ENCODE assay signal across 13 cellular contexts in the genomic region with DNA sequence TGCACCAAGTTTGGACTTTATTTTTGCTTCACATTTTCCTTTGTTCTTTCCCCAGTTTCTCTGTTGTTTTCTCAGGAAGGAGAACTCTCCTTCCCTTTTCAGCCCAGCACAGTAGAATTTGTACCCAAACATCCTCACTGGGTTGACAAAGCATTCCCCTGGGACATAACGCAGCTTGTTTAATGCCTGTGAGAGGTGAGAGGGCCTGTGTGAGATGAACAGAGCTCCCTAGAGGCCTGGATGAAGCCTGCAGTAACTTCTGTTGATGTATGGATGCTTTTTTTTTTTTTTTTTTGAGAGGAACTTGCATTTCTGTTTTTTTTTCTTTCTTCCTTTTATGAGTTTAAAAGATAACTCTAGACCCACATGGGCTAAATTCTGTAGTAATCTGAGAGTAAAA.
DNase-seq lines count a peak whose midpoint lies in the region; ATAC-seq and TF ChIP-seq lines count a peak whose summit lies in the region.
"Had no signal": no experiment of that assay in that cellular context is flagged by ENCODE, and none has a peak within 500 bp of the region (broad histone marks: within the 10 kb centered on the region; RNA-seq: fewer than 3 reads in every experiment).

No MANE protein-coding gene starts in this region.

- H3K27me3 Mint-ChIP-seq in stimulated activated naive B cell treated with anti-CD40 and anti-IgM and Interleukin-4, amounts not matched to agents 10 μg/mL and 1 μg/mL and 100 μg/mL, for 72 hours, result peaks cover 4 to 7% of the 10 kb centered on the region in 2 donors

- H3K9ac ChIP-seq in NT2/D1 (ENCODE audit: insufficient read length, low read depth), result no peak overlapping the region

- peaks cover 2 to 5% of the 10 kb centered on the region in 2 donors for H3K4me1 Mint-ChIP-seq in stimulated activated naive B cell treated with anti-CD40 and anti-IgM and Interleukin-4, amounts not matched to agents 10 μg/mL and 1 μg/mL and 100 μg/mL, for 72 hours
- H3K4me1 Mint-ChIP-seq: T-helper 17 cell had no signal

- ATAC-seq in stimulated activated naive B cell treated with anti-CD40 and anti-IgM and Interleukin-4, amounts not matched to agents 10 μg/mL and 1 μg/mL and 100 μg/mL, for 72 hours (replicated peaks), result peak; percentile 42 to 56
- ATAC-seq: natural killer cell treated with Interleukin-12 subunit alpha and Interleukin-12 subunit beta and Interleukin-15 and Interleukin-18, amount 100 ng/mL, for 72 hours; T-helper 17 cell had no signal

- H3K4me3 Mint-ChIP-seq in stimulated activated naive B cell treated with anti-CD40 and anti-IgM and Interleukin-4, amounts not matched to agents 10 μg/mL and 1 μg/mL and 100 μg/mL, for 72 hours, result no peak overlapping the region
- H3K4me3 Mint-ChIP-seq: natural killer cell treated with Interleukin-12 subunit alpha and Interleukin-12 subunit beta and Interleukin-15 and Interleukin-18, amount 100 ng/mL, for 72 hours; T-helper 17 cell had no signal

- no peak for TF ChIP-seq CTCF in fibroblast of the aortic adventitia (IDR thresholded peaks at IDR 0.05; ENCODE audit: insufficient read depth, low read length)

- H3K9me3 Mint-ChIP-seq in stimulated activated naive B cell treated with anti-CD40 and anti-IgM and Interleukin-4, amounts not matched to agents 10 μg/mL and 1 μg/mL and 100 μg/mL, for 72 hours, result no peaks in the 10 kb centered on the region
- H3K9me3 Mint-ChIP-seq: natural killer cell treated with Interleukin-12 subunit alpha and Interleukin-12 subunit beta and Interleukin-15 and Interleukin-18, amount 100 ng/mL, for 72 hours had no signal

- no peaks in the 10 kb centered on the region for H3K36me3 ChIP-seq in NT2/D1 (ENCODE audit: insufficient read depth, insufficient read length, low read length)
- H3K36me3 ChIP-seq: HAP-1 had no signal

- DNase-seq in NCI-H2081 (lab: John Stamatoyannopoulos, UW), result peak; percentile 41 to 61
- no peak for DNase-seq in NCI-H2081 treated with DMSO at 0.1 percent for 48 hours (lab: John Stamatoyannopoulos, UW)
- peak; percentile 35 for DNase-seq in NT2/D1 (ENCODE audit: low read depth, low spot score)
- peak; percentile 21 for DNase-seq in fibroblast of the aortic adventitia (ENCODE audit: low read depth)
- DNase-seq in stimulated activated naive B cell treated with anti-CD40 and anti-IgM and Interleukin-4, amounts not matched to agents 10 μg/mL and 1 μg/mL and 100 μg/mL, for 72 hours, result no peak
- DNase-seq in mesenteric fat pad (ENCODE audit: low spot score), result no peak
- no peak for DNase-seq in activated gamma-delta T cell (lab: John Stamatoyannopoulos, UW)
- no peak for DNase-seq in 8988T
- DNase-seq: activated effector memory CD4-positive, alpha-beta T cell treated with Interleukin-2 at 50 U/mL for 16 hours; KBM-7; T-helper 17 cell had no signal

- no peaks in the 10 kb centered on the region for H3K36me3 Mint-ChIP-seq in stimulated activated naive B cell treated with anti-CD40 and anti-IgM and Interleukin-4, amounts not matched to agents 10 μg/mL and 1 μg/mL and 100 μg/mL, for 72 hours
- H3K36me3 Mint-ChIP-seq: natural killer cell treated with Interleukin-12 subunit alpha and Interleukin-12 subunit beta and Interleukin-15 and Interleukin-18, amount 100 ng/mL, for 72 hours had no signal

- no peak overlapping the region for H3K4me3 ChIP-seq in NT2/D1 (ENCODE audit: insufficient read length, low read depth)
- H3K4me3 ChIP-seq in fibroblast of the aortic adventitia (ENCODE audit: low read depth, low read length), result no peak overlapping the region
- H3K4me3 ChIP-seq: HAP-1 had no signal

- H3K4me1 ChIP-seq in NT2/D1 (ENCODE audit: insufficient read depth, insufficient read length), result peaks cover 2% of the 10 kb centered on the region
- H3K4me1 ChIP-seq: HAP-1 had no signal

- no peaks in the 10 kb centered on the region for H3K9me3 ChIP-seq in NT2/D1 (ENCODE audit: insufficient read depth, low read length)
- H3K9me3 ChIP-seq: HAP-1 had no signal

- H3K27me3 ChIP-seq in NT2/D1 (ENCODE audit: insufficient read depth, insufficient read length), result no peaks in the 10 kb centered on the region

- H3K27ac Mint-ChIP-seq in stimulated activated naive B cell treated with anti-CD40 and anti-IgM and Interleukin-4, amounts not matched to agents 10 μg/mL and 1 μg/mL and 100 μg/mL, for 72 hours, result no peak overlapping the region
- H3K27ac Mint-ChIP-seq: natural killer cell treated with Interleukin-12 subunit alpha and Interleukin-12 subunit beta and Interleukin-15 and Interleukin-18, amount 100 ng/mL, for 72 hours; T-helper 17 cell had no signal

Comparison
In these comparisons a context has a peak if more than half of its experiments do, and no peak if none do; other contexts are left out.
1. DNase-seq: peak in NCI-H2081 (2 of 2), NT2/D1 (single experiment) and fibroblast of the aortic adventitia (single experiment); none in NCI-H2081 treated with DMSO at 0.1 percent for 48 hours (single experiment), stimulated activated naive B cell treated with anti-CD40 and anti-IgM and Interleukin-4, amounts not matched to agents 10 μg/mL and 1 μg/mL and 100 μg/mL, for 72 hours (single experiment), mesenteric fat pad (single experiment), activated gamma-delta T cell (single experiment) and 8988T (single experiment).